Comparison of ENCODE assay signal across 16 cellular contexts in genomic region chr7:120400806-120401455, GRCh38.
A peak's percentile ranks its signal among the peaks of the same experiment; 100 is the strongest.
DNase-seq lines count a peak whose midpoint lies in the region; ATAC-seq lines count a peak whose summit lies in the region.
"Had no signal": no experiment of that assay in that cellular context is flagged by ENCODE, and none has a peak within 500 bp of the region (broad histone marks: within the 10 kb centered on the region; RNA-seq: fewer than 3 reads in every experiment).

No MANE protein-coding gene starts in this region.

- no peaks in the 10 kb centered on the region for H3K27me3 ChIP-seq in mesenchymal stem cell (ENCODE audit: control insufficient read depth in 1 of 2, insufficient read depth in 1 of 2, low read length in 2 of 2)

- no peak overlapping the region for H4K8ac ChIP-seq in mesenchymal stem cell (ENCODE audit: low read length)

- H3K9me3 ChIP-seq in T-helper 17 cell (ENCODE audit: control insufficient read depth, low read length, poor library complexity, severe bottlenecking) (no peaks in the 10 kb centered on the region), mesenchymal stem cell (ENCODE audit: control insufficient read depth, low read length) (no peaks in the 10 kb centered on the region)

- H2AFZ ChIP-seq in mesenchymal stem cell (ENCODE audit: low read depth, low read length), result no peak overlapping the region

- H3K4me1 Mint-ChIP-seq in T-helper 17 cell, result no peaks in the 10 kb centered on the region

- no peak overlapping the region for H3K9ac ChIP-seq in mesenchymal stem cell (ENCODE audit: low read length)

- no peak overlapping the region for H3K23ac ChIP-seq in mesenchymal stem cell (ENCODE audit: low read length in 2 of 2)

- H3K4me2 ChIP-seq in mesenchymal stem cell (ENCODE audit: low read length, poor library complexity, severe bottlenecking), result no peak overlapping the region
- H3K4me2 ChIP-seq: smooth muscle cell had no signal

- H3K4me3 ChIP-seq in mesenchymal stem cell (ENCODE audit: insufficient read depth in 1 of 2, low read depth in 1 of 2, low read length in 2 of 2), result no peak overlapping the region
- H3K4me3 ChIP-seq: smooth muscle cell had no signal

- DNase-seq in cerebellar cortex (ENCODE audit: low spot score) (peak; percentile 47), nucleus accumbens (lab: John Stamatoyannopoulos, UW) (no peak), T-helper 17 cell (no peak), mesenchymal stem cell (no peak), NOMO-1 (lab: John Stamatoyannopoulos, UW; ENCODE audit: unreplicated experiment in 2 of 2) (no peak)
- DNase-seq: aorta; NCI-H187 treated with DMSO at 0.1 percent for 48 hours; NK-92 treated with Interleukin-12 subunit alpha and Interleukin-12 subunit beta, amount 100 ng/mL, for 24 hours had no signal

- H3K79me1 ChIP-seq in mesenchymal stem cell (replicated peaks; ENCODE audit: low read length, poor library complexity, severe bottlenecking), result no peaks in the 10 kb centered on the region

- H2BK12ac ChIP-seq in mesenchymal stem cell (ENCODE audit: low read length in 2 of 2), result no peak overlapping the region

- no peak overlapping the region for H3K27ac Mint-ChIP-seq in T-helper 17 cell
- H3K27ac Mint-ChIP-seq: dendritic cell treated with granulocyte-macrophage colony-stimulating factor and Interleukin-4, amounts not matched to agents 40 ng/mL and 50 ng/mL, for 4 days; IgD-negative memory B cell had no signal

- H4K91ac ChIP-seq in mesenchymal stem cell (ENCODE audit: low read length), result no peak overlapping the region

- no peaks in the 10 kb centered on the region for H3K4me1 ChIP-seq in mesenchymal stem cell (ENCODE audit: control insufficient read depth, insufficient read depth, low read depth, low read length)

- no peak overlapping the region for H2BK5ac ChIP-seq in mesenchymal stem cell (ENCODE audit: low read depth, low read length, poor library complexity, severe bottlenecking)

- no peak overlapping the region for H2BK120ac ChIP-seq in mesenchymal stem cell (ENCODE audit: low read depth, low read length)

- no peak overlapping the region for H3K4ac ChIP-seq in mesenchymal stem cell (ENCODE audit: low read depth in 1 of 2, low read length in 2 of 2)

- no peaks in the 10 kb centered on the region for H3K27me3 Mint-ChIP-seq in T-helper 17 cell
- H3K27me3 Mint-ChIP-seq: dendritic cell treated with granulocyte-macrophage colony-stimulating factor and Interleukin-4, amounts not matched to agents 40 ng/mL and 50 ng/mL, for 4 days; IgD-negative memory B cell had no signal

- no peak overlapping the region for H2AK5ac ChIP-seq in mesenchymal stem cell (ENCODE audit: low read length, severe bottlenecking)

- no peak overlapping the region for H3K4me3 Mint-ChIP-seq in T-helper 17 cell
- H3K4me3 Mint-ChIP-seq: dendritic cell treated with granulocyte-macrophage colony-stimulating factor and Interleukin-4, amounts not matched to agents 40 ng/mL and 50 ng/mL, for 4 days; IgD-negative memory B cell had no signal

- H3K36me3 Mint-ChIP-seq in T-helper 17 cell (ENCODE audit: low read depth), result no peaks in the 10 kb centered on the region
- H3K36me3 Mint-ChIP-seq: IgD-negative memory B cell had no signal

- no peak overlapping the region for H3K14ac ChIP-seq in mesenchymal stem cell (ENCODE audit: low read length in 2 of 2)

- H3K27ac ChIP-seq in mesenchymal stem cell (ENCODE audit: low read length, poor library complexity, severe bottlenecking), result no peak overlapping the region
- H3K27ac ChIP-seq: C4-2B had no signal

- no CpG with 5 or more reads among the region's 2 CpGs for WGBS in mesenchymal stem cell

- no peaks in the 10 kb centered on the region for H3K36me3 ChIP-seq in mesenchymal stem cell (ENCODE audit: control insufficient read depth in 1 of 2, insufficient read depth in 2 of 2, low read depth in 1 of 2, low read length in 2 of 2)

- no peak overlapping the region for H3K18ac ChIP-seq in mesenchymal stem cell (ENCODE audit: low read depth in 1 of 2, low read length in 2 of 2)

- H2BK15ac ChIP-seq in mesenchymal stem cell (ENCODE audit: low read depth, poor library complexity, severe bottlenecking), result no peak overlapping the region

- peak; percentile 35 for ATAC-seq in GM19023 (IDR thresholded peaks at IDR 0.05; ENCODE audit: unreplicated experiment)
- peak; percentile 42 for ATAC-seq in GM21737 (IDR thresholded peaks at IDR 0.05; ENCODE audit: unreplicated experiment)
- peak; percentile 30 for ATAC-seq in HG03159 (IDR thresholded peaks at IDR 0.05; ENCODE audit: unreplicated experiment)
- ATAC-seq in T-helper 17 cell, result no peak
- ATAC-seq: activated CD4-positive, CD25-positive, alpha-beta regulatory T cell treated with anti-CD3 and anti-CD28 coated beads, Interleukin-2, amount 50 U/mL, for 24 hours had no signal
